In genomic region chr20:38162878-38163875, GRCh38 we compare ENCODE assay signal across 17 cellular contexts. TPM values are rescaled to one million over a fixed set of nuclear protein-coding genes. Genes with fewer than 3 reads are reported as not detected.
DNase-seq lines count a peak whose midpoint lies in the region; ATAC-seq and TF ChIP-seq lines count a peak whose summit lies in the region.
"Had no signal": no experiment of that assay in that cellular context is flagged by ENCODE, and none has a peak within 500 bp of the region (broad histone marks: within the 10 kb centered on the region; RNA-seq: fewer than 3 reads in every experiment).

No MANE protein-coding gene starts in this region.

- no peaks in the 10 kb centered on the region for H3K27me3 ChIP-seq in upper lobe of right lung
- H3K27me3 ChIP-seq: breast epithelium had no signal

- intact Hi-C loops in upper lobe of right lung (cut with DNase I) = loop anchor here (5.0 kb wide), 1 partner anchor 86 kb away; no protein-coding TSS in a partner anchor

- no peak for ATAC-seq in upper lobe of right lung
- no peak for ATAC-seq in HG03039 (IDR thresholded peaks at IDR 0.05; ENCODE audit: unreplicated experiment)
- ATAC-seq in GM18873 (IDR thresholded peaks at IDR 0.05; ENCODE audit: low FRiP score, unreplicated experiment) = no peak

- H3K4me1 ChIP-seq in mesodermal cell (ENCODE audit: control insufficient read depth, insufficient read depth, low read length, poor library complexity, severe bottlenecking) (peaks cover 36% of the 10 kb centered on the region), upper lobe of right lung (peaks cover 69% of the 10 kb centered on the region)

- no peak overlapping the region for H3K27ac ChIP-seq in mesodermal cell (ENCODE audit: low read depth, low read length, severe bottlenecking)
- peak overlapping the region; percentile 77 for H3K27ac ChIP-seq in upper lobe of right lung
- H3K27ac ChIP-seq: 22Rv1, breast epithelium, HL-60 had no signal

- H3K9me3 ChIP-seq in mesodermal cell (ENCODE audit: control insufficient read depth, low read length) (no peaks in the 10 kb centered on the region), upper lobe of right lung (no peaks in the 10 kb centered on the region)
- H3K9me3 ChIP-seq: breast epithelium had no signal

- H3K36me3 ChIP-seq in mesodermal cell (ENCODE audit: control insufficient read depth, insufficient read depth, low read length) = peaks cover 26% of the 10 kb centered on the region
- H3K36me3 ChIP-seq in upper lobe of right lung = peaks cover 28% of the 10 kb centered on the region
- H3K36me3 ChIP-seq: breast epithelium had no signal

- H3K4me3 ChIP-seq in epithelial cell of proximal tubule (ENCODE audit: low read depth, low read length) = peak overlapping the region; percentile 85
- peak overlapping the region; percentile 33 for H3K4me3 ChIP-seq in mesodermal cell (ENCODE audit: extremely low read depth, insufficient read depth, low read length, poor library complexity, severe bottlenecking)
- peak overlapping the region; percentile 63 for H3K4me3 ChIP-seq in upper lobe of right lung

- TF ChIP-seq CTCF in epithelial cell of proximal tubule (conservative IDR thresholded peaks at IDR 0.05; ENCODE audit: low read depth, low read length) (no peak), upper lobe of right lung (IDR thresholded peaks at IDR 0.05) (no peak)

- 77 to 85% methylated on average over 11 to 12 of the region's 15 CpGs for WGBS in mesodermal cell (ENCODE audit: insufficient coverage in 2 of 2), 2 experiments

- DNase-seq in NCI-H82 (lab: John Stamatoyannopoulos, UW) (peak; percentile 34), NCI-H82 treated with DMSO at 0.1 percent for 48 hours (lab: John Stamatoyannopoulos, UW; ENCODE audit: unreplicated experiment) (no peak), epithelial cell of proximal tubule (ENCODE audit: low read depth) (no peak), upper lobe of right lung (no peak), AML-193 (lab: John Stamatoyannopoulos, UW) (no peak)
- DNase-seq: activated gamma-delta T cell treated with Interleukin-2 at 50 U/mL for 16 hours; HCEC 1CT; NCI-H2029 treated with DMSO at 0.1 percent for 48 hours; NCI-H526 treated with DMSO at 0.1 percent for 48 hours; stimulated activated CD4-positive, alpha-beta T cell treated with anti-CD3 and anti-CD28 coated beads, Interleukin-2, amount 100 ng/mL, for 24 hours had no signal

RNA-seq across cellular contexts. Expression of gene TGM2, which starts 1.9 kb away (rescaled TPM):
- total RNA-seq in epithelial cell of proximal tubule (137 and 150 TPM in 2 replicates), upper lobe of right lung (562 TPM)
- 118 TPM for polyA plus RNA-seq in mesodermal cell (2013, experiment 1 of 2)
- polyA plus RNA-seq in mesodermal cell (2013, experiment 2 of 2) = 115 TPM
- total RNA-seq: activated CD8-positive, alpha-beta memory T cell treated with anti-CD3 and anti-CD28 coated beads for 36 hours had no signal

Comparison
In these comparisons a context has a peak if more than half of its experiments do, and no peak if none do; other contexts are left out.
1. H3K4me3 ChIP-seq: peak in every context shown above with its lines; median percentile 85 in epithelial cell of proximal tubule; 63 in upper lobe of right lung; 33 in mesodermal cell.